In genomic region chr9:126564716-126565115, GRCh38 we compare ENCODE assay signal across 3 cellular contexts.
TF ChIP-seq lines count a peak whose summit lies in the region.

No MANE protein-coding gene starts in this region.

TF ChIP-seq in SK-N-SH, 30 proteins besides CTCF, POLR2A, EP300 and RAD21:
- TF ChIP-seq FOXM1 (IDR thresholded peaks at IDR 0.05; ENCODE audit: low read depth) (no peak), EZH2phosphoT487 (IDR thresholded peaks at IDR 0.05; ENCODE audit: borderline replicate concordance, low read depth) (no peak)

TF ChIP-seq in SK-N-SH treated with all-trans-retinoic acid at 6 μM for 48 hours, 23 proteins besides CTCF, POLR2A, EP300 and RAD21:
- TF ChIP-seq ZFP3 (CRISPR knock-in tag; IDR thresholded peaks at IDR 0.05) (no peak), RARB (CRISPR knock-in tag; IDR thresholded peaks at IDR 0.05) (no peak), ZC3H10 (CRISPR knock-in tag; IDR thresholded peaks at IDR 0.05) (no peak), BACH2 (CRISPR knock-in tag; IDR thresholded peaks at IDR 0.05; ENCODE audit: borderline replicate concordance) (no peak), POU6F1 (CRISPR knock-in tag; IDR thresholded peaks at IDR 0.05; ENCODE audit: borderline replicate concordance, low read depth) (no peak), OSR1 (CRISPR knock-in tag; IDR thresholded peaks at IDR 0.05) (no peak), ZFP30 (CRISPR knock-in tag; IDR thresholded peaks at IDR 0.05) (no peak), TSHZ2 (CRISPR knock-in tag; IDR thresholded peaks at IDR 0.05) (no peak), ESRRG (CRISPR knock-in tag; IDR thresholded peaks at IDR 0.05) (no peak), CSDC2 (CRISPR knock-in tag; IDR thresholded peaks at IDR 0.05) (no peak), PPARA (CRISPR knock-in tag; IDR thresholded peaks at IDR 0.05; ENCODE audit: borderline replicate concordance) (no peak), GLIS3 (CRISPR knock-in tag; IDR thresholded peaks at IDR 0.05) (no peak), CREB5 (CRISPR knock-in tag; IDR thresholded peaks at IDR 0.05; ENCODE audit: low read depth) (no peak), TOX (CRISPR knock-in tag; IDR thresholded peaks at IDR 0.05; ENCODE audit: borderline replicate concordance) (no peak), ZNF70 (CRISPR knock-in tag; IDR thresholded peaks at IDR 0.05) (no peak), ARNTL (CRISPR knock-in tag; IDR thresholded peaks at IDR 0.05; ENCODE audit: borderline replicate concordance, low read depth) (no peak), ZNF565 (CRISPR knock-in tag; conservative IDR thresholded peaks at IDR 0.05; ENCODE audit: low read depth) (no peak), CSRNP3 (CRISPR knock-in tag; IDR thresholded peaks at IDR 0.05) (no peak), ISL1 (CRISPR knock-in tag; IDR thresholded peaks at IDR 0.05) (no peak)

TF ChIP-seq in H1, 55 proteins besides CTCF, POLR2A, EP300 and RAD21:
- no peak for TF ChIP-seq PHF8 (conservative IDR thresholded peaks at IDR 0.05; ENCODE audit: low read depth, low read length)
- no peak for TF ChIP-seq CBX8 (IDR thresholded peaks at IDR 0.05; ENCODE audit: borderline replicate concordance, low read depth, low read length)
- TF ChIP-seq HDAC6 (IDR thresholded peaks at IDR 0.05; ENCODE audit: low read depth, low read length): no peak
- TF ChIP-seq BCL11A (IDR thresholded peaks at IDR 0.05; ENCODE audit: low read depth in 2 of 2, low read length in 2 of 2): no peak
- TF ChIP-seq BACH1 (IDR thresholded peaks at IDR 0.05; ENCODE audit: low read length): no peak
- no peak for TF ChIP-seq TAF1 (IDR thresholded peaks at IDR 0.05; ENCODE audit: low read depth, low read length)
- no peak for TF ChIP-seq RFX5 (IDR thresholded peaks at IDR 0.05; ENCODE audit: borderline replicate concordance, low read depth, low read length)
- no peak for TF ChIP-seq E2F6 (IDR thresholded peaks at IDR 0.05)
- TF ChIP-seq SP4 (IDR thresholded peaks at IDR 0.05; ENCODE audit: low read length): no peak
- TF ChIP-seq TCF12 (IDR thresholded peaks at IDR 0.05; ENCODE audit: low read depth, low read length): no peak
- no peak for TF ChIP-seq ATF2 (IDR thresholded peaks at IDR 0.05; ENCODE audit: low read length)
- TF ChIP-seq POLR2AphosphoS5 (IDR thresholded peaks at IDR 0.05; ENCODE audit: low read depth, low read length): no peak
- no peak for TF ChIP-seq CHD2 (IDR thresholded peaks at IDR 0.05; ENCODE audit: low read length)
- TF ChIP-seq SIX5 (IDR thresholded peaks at IDR 0.05; ENCODE audit: low read depth, low read length): no peak
